17 cellular contexts compared by ENCODE assay signal in the genomic region with DNA sequence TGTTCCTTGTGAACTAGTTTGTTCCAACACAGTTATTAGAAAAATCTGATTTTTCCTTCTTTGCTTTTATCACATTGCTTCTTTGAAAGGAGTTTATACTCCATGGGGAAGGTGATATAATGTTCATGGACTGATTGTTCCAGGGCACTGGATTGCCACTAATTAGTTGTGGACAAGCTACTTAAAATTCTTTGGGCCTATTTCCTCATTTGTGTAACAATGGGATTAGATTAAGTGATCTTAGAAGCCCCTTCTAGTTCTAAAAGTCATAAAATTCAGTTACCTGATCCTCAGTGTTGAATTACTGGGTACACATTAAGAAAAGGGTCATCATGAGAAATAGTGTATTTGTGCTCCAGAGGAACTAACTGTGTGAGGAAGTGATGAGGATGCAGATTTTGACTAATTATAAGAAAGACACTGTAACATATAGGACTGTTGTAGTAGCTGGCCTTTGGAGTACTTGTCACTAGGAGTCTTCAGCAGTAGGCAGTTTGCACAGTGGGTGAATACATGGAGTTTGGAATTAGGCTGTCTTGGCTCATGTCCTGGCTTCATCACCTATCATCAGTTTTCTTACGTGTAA.
"Had no signal": no experiment of that assay in that cellular context is flagged by ENCODE, and none has a peak within 500 bp of the region (broad histone marks: within the 10 kb centered on the region; RNA-seq: fewer than 3 reads in every experiment).

No MANE protein-coding gene starts in this region.

- H3K4me1 ChIP-seq: stomach, testis, upper lobe of left lung had no signal

- H3K27me3 Mint-ChIP-seq: activated CD8-positive, alpha-beta T cell treated with anti-CD3 and anti-CD28 coated beads for 36 hours; activated naive CD8-positive, alpha-beta T cell; brain; naive thymus-derived CD8-positive, alpha-beta T cell had no signal

- H3K27ac ChIP-seq: coronary artery, ovary, stomach, testis, upper lobe of left lung had no signal

- H3K9me3 ChIP-seq: ovary, stomach, testis, upper lobe of left lung had no signal

- H3K27me3 ChIP-seq: ovary, stomach, testis, upper lobe of left lung had no signal

- H3K4me3 Mint-ChIP-seq: activated CD8-positive, alpha-beta T cell treated with anti-CD3 and anti-CD28 coated beads for 36 hours; activated naive CD8-positive, alpha-beta T cell; activated T-cell treated with anti-CD3 and anti-CD28 coated beads, Interleukin-2, amount 50 U/mL, for 4 hours; brain; naive thymus-derived CD8-positive, alpha-beta T cell; WTC11 had no signal

- H3K27ac Mint-ChIP-seq: activated naive CD8-positive, alpha-beta T cell; brain; WTC11 had no signal

- H3K4me1 Mint-ChIP-seq: brain, WTC11 had no signal

- H3K9me3 Mint-ChIP-seq: activated CD8-positive, alpha-beta T cell treated with anti-CD3 and anti-CD28 coated beads for 36 hours; activated T-cell treated with anti-CD3 and anti-CD28 coated beads, Interleukin-2, amount 50 U/mL, for 4 hours; brain; naive thymus-derived CD8-positive, alpha-beta T cell; WTC11 had no signal

- DNase-seq: activated CD4-positive, alpha-beta T cell treated with anti-CD3 and anti-CD28 coated beads for 48 hours; activated CD8-positive, alpha-beta T cell treated with anti-CD3 and anti-CD28 coated beads for 36 hours; activated effector memory CD4-positive, alpha-beta T cell treated with anti-CD3 and anti-CD28 coated beads, Interleukin-2, amount 50 U/mL, for 16 hours; activated T-cell treated with anti-CD3 and anti-CD28 coated beads, Interleukin-2, amount 50 U/mL, for 4 hours; amniotic stem cell; central memory CD4-positive, alpha-beta T cell; left colon; naive thymus-derived CD8-positive, alpha-beta T cell; ovary; stomach; T-helper 2 cell; testis; upper lobe of left lung had no signal

- H3K36me3 ChIP-seq: ovary had no signal

- H3K4me3 ChIP-seq: coronary artery, ovary, stomach, testis, upper lobe of left lung had no signal
